ENCODE assay signal across 14 cellular contexts in the genomic region with DNA sequence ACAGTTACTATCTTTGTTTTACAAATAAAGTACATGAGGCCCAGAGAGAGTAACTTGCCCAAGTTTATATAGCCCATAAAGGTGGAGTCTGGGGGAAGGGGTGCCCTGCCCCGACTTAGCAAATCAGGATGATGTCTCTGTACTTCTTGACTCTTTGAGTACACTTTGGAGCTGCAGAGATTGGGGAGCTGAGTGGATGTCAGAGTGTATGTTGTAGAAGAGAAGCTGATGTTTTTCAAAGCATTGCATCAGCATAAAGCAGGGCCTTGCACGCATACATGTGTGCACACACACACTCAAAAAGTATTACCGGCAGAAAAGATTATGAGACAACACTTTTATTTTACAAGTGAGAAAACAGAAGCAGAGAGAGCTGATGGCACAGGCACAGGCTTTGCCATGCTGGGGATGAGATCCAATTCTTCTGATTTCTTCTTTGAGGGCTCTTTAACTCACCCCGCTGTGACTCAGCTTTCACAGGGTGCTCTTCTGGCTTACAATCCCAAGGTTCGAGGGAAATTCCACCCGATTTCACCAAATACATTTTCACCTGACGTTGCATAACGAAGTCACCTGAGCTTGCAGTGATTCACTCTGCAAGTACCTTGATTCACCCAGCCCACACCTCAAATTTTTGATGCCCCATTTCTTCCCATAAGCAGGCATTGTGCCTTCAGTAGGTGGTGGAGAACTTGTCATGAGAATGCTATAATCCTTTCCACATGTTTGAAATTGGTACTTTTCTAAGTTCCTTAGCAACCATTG.
A peak's percentile ranks its signal among the peaks of the same experiment; 100 is the strongest.
DNase-seq lines count a peak whose midpoint lies in the region; ATAC-seq and TF ChIP-seq lines count a peak whose summit lies in the region.
"Had no signal": no experiment of that assay in that cellular context is flagged by ENCODE, and none has a peak within 500 bp of the region (broad histone marks: within the 10 kb centered on the region; RNA-seq: fewer than 3 reads in every experiment).

No MANE protein-coding gene starts in this region.

- peaks cover 11% of the 10 kb centered on the region for H3K4me1 ChIP-seq in HUES64 (ENCODE audit: insufficient read depth, low read length)
- H3K4me1 ChIP-seq in mesenchymal stem cell (ENCODE audit: control insufficient read depth, insufficient read depth, low read depth, low read length) = peaks cover 13% of the 10 kb centered on the region
- no peaks in the 10 kb centered on the region for H3K4me1 ChIP-seq in CD8-positive, alpha-beta T cell (ENCODE audit: insufficient read depth, low read length)
- H3K4me1 ChIP-seq: colonic mucosa had no signal

- H2BK5ac ChIP-seq in mesenchymal stem cell (ENCODE audit: low read depth, low read length, poor library complexity, severe bottlenecking) = peak overlapping the region; percentile 81

- H3K9me3 ChIP-seq in HUES64 (ENCODE audit: insufficient read depth, low read depth, low read length) (no peaks in the 10 kb centered on the region), mesenchymal stem cell (ENCODE audit: control insufficient read depth, low read length) (no peaks in the 10 kb centered on the region)
- no peaks in the 10 kb centered on the region for H3K9me3 ChIP-seq in CD8-positive, alpha-beta T cell (ENCODE audit: low read length)
- H3K9me3 ChIP-seq: colonic mucosa, testis had no signal

- no peak overlapping the region for H3K27ac Mint-ChIP-seq in CD8-positive, alpha-beta T cell
- H3K27ac Mint-ChIP-seq in stimulated activated memory B cell treated with anti-CD40 and anti-IgM and Interleukin-4, amounts not matched to agents 10 μg/mL and 1 μg/mL and 100 μg/mL, for 72 hours = no peak overlapping the region
- H3K27ac Mint-ChIP-seq: activated B cell treated with CpG ODN at 0.5 μM for 24 hours; activated naive CD8-positive, alpha-beta T cell treated with anti-CD3 and anti-CD28 coated beads for 36 hours; nephron had no signal

- H3K4me1 Mint-ChIP-seq in CD8-positive, alpha-beta T cell (ENCODE audit: low read depth) = no peaks in the 10 kb centered on the region
- no peaks in the 10 kb centered on the region for H3K4me1 Mint-ChIP-seq in stimulated activated memory B cell treated with anti-CD40 and anti-IgM and Interleukin-4, amounts not matched to agents 10 μg/mL and 1 μg/mL and 100 μg/mL, for 72 hours
- H3K4me1 Mint-ChIP-seq: activated B cell treated with CpG ODN at 0.5 μM for 24 hours; activated naive CD8-positive, alpha-beta T cell treated with anti-CD3 and anti-CD28 coated beads for 36 hours had no signal

- no peak overlapping the region for H3K4me3 ChIP-seq in HUES64 (ENCODE audit: low read length)
- no peak overlapping the region for H3K4me3 ChIP-seq in choroid plexus epithelial cell (ENCODE audit: low read depth, low read length)
- no peak overlapping the region for H3K4me3 ChIP-seq in mesenchymal stem cell (ENCODE audit: insufficient read depth in 1 of 2, low read depth in 1 of 2, low read length in 2 of 2)
- H3K4me3 ChIP-seq in CD8-positive, alpha-beta T cell (ENCODE audit: low read depth, low read length) = no peak overlapping the region
- H3K4me3 ChIP-seq: colonic mucosa, testis had no signal

- intact Hi-C loops in CD8-positive, alpha-beta T cell (cut with DNase I, micrococcal nuclease) = no loop called here

- H3K23ac ChIP-seq in mesenchymal stem cell (ENCODE audit: low read length in 2 of 2) = no peak overlapping the region

- H3K4me2 ChIP-seq in mesenchymal stem cell (ENCODE audit: low read length, poor library complexity, severe bottlenecking) = no peak overlapping the region

- H3K27me3 Mint-ChIP-seq in CD8-positive, alpha-beta T cell (ENCODE audit: low read depth) = peaks cover 4% of the 10 kb centered on the region
- no peaks in the 10 kb centered on the region for H3K27me3 Mint-ChIP-seq in stimulated activated memory B cell treated with anti-CD40 and anti-IgM and Interleukin-4, amounts not matched to agents 10 μg/mL and 1 μg/mL and 100 μg/mL, for 72 hours
- H3K27me3 Mint-ChIP-seq: activated B cell treated with CpG ODN at 0.5 μM for 24 hours; activated naive CD8-positive, alpha-beta T cell treated with anti-CD3 and anti-CD28 coated beads for 36 hours had no signal

- H2AK5ac ChIP-seq in mesenchymal stem cell (ENCODE audit: low read length, severe bottlenecking) = peak overlapping the region; percentile 94

- CTCF ChIA-PET in CD8-positive, alpha-beta T cell (lab: Charles Lee) = no interaction called here

- H2BK120ac ChIP-seq in mesenchymal stem cell (ENCODE audit: low read depth, low read length) = peak overlapping the region; percentile 77

- peak overlapping the region; percentile 91 to 100 for H2BK12ac ChIP-seq in mesenchymal stem cell (ENCODE audit: low read length in 2 of 2)

- no peak overlapping the region for H3K4me3 Mint-ChIP-seq in CD8-positive, alpha-beta T cell
- H3K4me3 Mint-ChIP-seq in stimulated activated memory B cell treated with anti-CD40 and anti-IgM and Interleukin-4, amounts not matched to agents 10 μg/mL and 1 μg/mL and 100 μg/mL, for 72 hours = no peak overlapping the region
- H3K4me3 Mint-ChIP-seq: activated B cell treated with CpG ODN at 0.5 μM for 24 hours; activated naive CD8-positive, alpha-beta T cell treated with anti-CD3 and anti-CD28 coated beads for 36 hours; nephron had no signal

- no peaks in the 10 kb centered on the region; the same call in 1 of the 2 replicates for H3K27me3 ChIP-seq in HUES64 (ENCODE audit: insufficient read depth, low read length)
- no peaks in the 10 kb centered on the region for H3K27me3 ChIP-seq in mesenchymal stem cell (ENCODE audit: control insufficient read depth in 1 of 2, insufficient read depth in 1 of 2, low read length in 2 of 2)
- no peaks in the 10 kb centered on the region for H3K27me3 ChIP-seq in CD8-positive, alpha-beta T cell (ENCODE audit: insufficient read depth, low read length)
- H3K27me3 ChIP-seq: colonic mucosa, testis had no signal

- no peaks in the 10 kb centered on the region for H3K79me1 ChIP-seq in mesenchymal stem cell (replicated peaks; ENCODE audit: low read length, poor library complexity, severe bottlenecking)

- no peaks in the 10 kb centered on the region for H3K36me3 Mint-ChIP-seq in CD8-positive, alpha-beta T cell
- no peaks in the 10 kb centered on the region for H3K36me3 Mint-ChIP-seq in stimulated activated memory B cell treated with anti-CD40 and anti-IgM and Interleukin-4, amounts not matched to agents 10 μg/mL and 1 μg/mL and 100 μg/mL, for 72 hours
- H3K36me3 Mint-ChIP-seq: activated naive CD8-positive, alpha-beta T cell treated with anti-CD3 and anti-CD28 coated beads for 36 hours had no signal

- peak overlapping the region; percentile 63 to 68 for H3K4ac ChIP-seq in mesenchymal stem cell (ENCODE audit: low read depth in 1 of 2, low read length in 2 of 2)

- peaks cover 3% of the 10 kb centered on the region for H3K9me3 Mint-ChIP-seq in CD8-positive, alpha-beta T cell
- peaks cover 3% of the 10 kb centered on the region for H3K9me3 Mint-ChIP-seq in stimulated activated memory B cell treated with anti-CD40 and anti-IgM and Interleukin-4, amounts not matched to agents 10 μg/mL and 1 μg/mL and 100 μg/mL, for 72 hours
- H3K9me3 Mint-ChIP-seq: activated B cell treated with CpG ODN at 0.5 μM for 24 hours had no signal

- H4K8ac ChIP-seq in mesenchymal stem cell (ENCODE audit: low read length) = peak overlapping the region; percentile 91

- H3K9ac ChIP-seq in HUES64 (ENCODE audit: low read depth, low read length) (no peak overlapping the region; the same call in 1 of the 2 replicates), mesenchymal stem cell (ENCODE audit: low read length) (peak overlapping the region; percentile 88)

- H2BK15ac ChIP-seq in mesenchymal stem cell (ENCODE audit: low read depth, poor library complexity, severe bottlenecking) = peak overlapping the region; percentile 12

- TF ChIP-seq CTCF in choroid plexus epithelial cell (conservative IDR thresholded peaks at IDR 0.05; ENCODE audit: low read depth, low read length) = no peak
- TF ChIP-seq CTCF in CD8-positive, alpha-beta T cell (IDR thresholded peaks at IDR 0.05) = no peak

- H3K27ac ChIP-seq in HUES64 (ENCODE audit: low read depth, low read length) (peak overlapping the region; percentile 33), mesenchymal stem cell (ENCODE audit: low read length, poor library complexity, severe bottlenecking) (peak overlapping the region; percentile 93)
- no peak overlapping the region for H3K27ac ChIP-seq in CD8-positive, alpha-beta T cell (ENCODE audit: low read depth, low read length)
- H3K27ac ChIP-seq: testis had no signal

- H3K14ac ChIP-seq in mesenchymal stem cell (ENCODE audit: low read length in 2 of 2) = no peak overlapping the region

- H2AFZ ChIP-seq in mesenchymal stem cell (ENCODE audit: low read depth, low read length) = no peak overlapping the region

- POLR2A ChIA-PET in CD8-positive, alpha-beta T cell (lab: Charles Lee) = no interaction called here

- DNase-seq in A172 (ENCODE audit: low spot score) (peak; percentile 38), choroid plexus epithelial cell (ENCODE audit: low read depth) (peak; percentile 42), mesenchymal stem cell (peak; percentile 58), NCI-H2029 (lab: John Stamatoyannopoulos, UW) (no peak), HuH-7.5 (ENCODE audit: low spot score) (no peak)
- no peak for DNase-seq in CD8-positive, alpha-beta T cell
- DNase-seq: activated B cell treated with CpG ODN at 0.5 μM for 24 hours; activated naive CD8-positive, alpha-beta T cell treated with anti-CD3 and anti-CD28 coated beads for 36 hours; DMS79 treated with DMSO at 0.1 percent for 48 hours; testis had no signal

- H4K91ac ChIP-seq in mesenchymal stem cell (ENCODE audit: low read length) = peak overlapping the region; percentile 87

- ATAC-seq in CD8-positive, alpha-beta T cell = no peak
- ATAC-seq in stimulated activated memory B cell treated with anti-CD40 and anti-IgM and Interleukin-4, amounts not matched to agents 10 μg/mL and 1 μg/mL and 100 μg/mL, for 72 hours = no peak

- H3K36me3 ChIP-seq in HUES64 (ENCODE audit: insufficient read depth, low read length) = no peaks in the 10 kb centered on the region
- no peaks in the 10 kb centered on the region for H3K36me3 ChIP-seq in mesenchymal stem cell (ENCODE audit: control insufficient read depth in 1 of 2, insufficient read depth in 2 of 2, low read depth in 1 of 2, low read length in 2 of 2)
- H3K36me3 ChIP-seq in CD8-positive, alpha-beta T cell (ENCODE audit: insufficient read depth, low read length) = no peaks in the 10 kb centered on the region
- H3K36me3 ChIP-seq: colonic mucosa had no signal

- H3K18ac ChIP-seq in mesenchymal stem cell (ENCODE audit: low read depth in 1 of 2, low read length in 2 of 2) = peak overlapping the region; percentile 84 to 98

- WGBS in HUES64 = 84% methylated on average over 8 of the region's 8 CpGs
- WGBS in mesenchymal stem cell = 79% methylated on average over 8 of the region's 8 CpGs

Comparison
In these comparisons a context has a peak if more than half of its experiments do, and no peak if none do; other contexts are left out.
1. DNase-seq: peak in A172 (single experiment), choroid plexus epithelial cell (single experiment) and mesenchymal stem cell (single experiment); none in NCI-H2029 (single experiment), CD8-positive, alpha-beta T cell (0 of 7) and HuH-7.5 (single experiment).